Comparison of ENCODE assay signal across 15 cellular contexts in genomic region chrX:53374222-53374820, GRCh38. TPM values are rescaled to one million over a fixed set of nuclear protein-coding genes. Genes with fewer than 3 reads are reported as not detected.
DNase-seq lines count a peak whose midpoint lies in the region; ATAC-seq and TF ChIP-seq lines count a peak whose summit lies in the region.
"Had no signal": no experiment of that assay in that cellular context is flagged by ENCODE, and none has a peak within 500 bp of the region (broad histone marks: within the 10 kb centered on the region; RNA-seq: fewer than 3 reads in every experiment).

No MANE protein-coding gene starts in this region.

- no peaks in the 10 kb centered on the region for H3F3A ChIP-seq in GM23248 (ENCODE audit: insufficient read depth)

- H3K9ac ChIP-seq in GM23248 = no peak overlapping the region
- H3K9ac ChIP-seq: BLaER1 had no signal

- no peaks in the 10 kb centered on the region for H3K9me2 ChIP-seq in GM23248 (ENCODE audit: insufficient read depth)

- H3K4me3 ChIP-seq in AG10803 (ENCODE audit: low read length) (no peak overlapping the region), GM23248 (no peak overlapping the region), RWPE2 (ENCODE audit: severe bottlenecking) (no peak overlapping the region), foreskin fibroblast (ENCODE audit: low read depth in 1 of 2, low read length in 2 of 2) (no peak overlapping the region)
- H3K4me3 ChIP-seq: BLaER1, stomach had no signal

- H2AFZ ChIP-seq in GM23248 = no peak overlapping the region

- H3K27ac ChIP-seq in GM23248 (no peak overlapping the region), RWPE2 (ENCODE audit: poor library complexity, severe bottlenecking) (no peak overlapping the region)
- H3K27ac ChIP-seq: BLaER1, stomach had no signal

- H3K79me2 ChIP-seq in GM23248 (ENCODE audit: insufficient read depth) = no peaks in the 10 kb centered on the region

- no peak overlapping the region for H3K4me2 ChIP-seq in GM23248 (ENCODE audit: unreplicated experiment)
- H3K4me2 ChIP-seq: BLaER1 had no signal

- no peaks in the 10 kb centered on the region for H4K20me1 ChIP-seq in GM23248 (ENCODE audit: insufficient read depth)
- H4K20me1 ChIP-seq: BLaER1 had no signal

- H3K27me3 ChIP-seq in GM23248 (replicated peaks; ENCODE audit: insufficient read depth) (no peaks in the 10 kb centered on the region), RWPE2 (ENCODE audit: insufficient read depth, poor library complexity, severe bottlenecking) (no peaks in the 10 kb centered on the region)
- H3K27me3 ChIP-seq: stomach had no signal

- H3K36me3 ChIP-seq in GM23248 (ENCODE audit: low read depth) = no peaks in the 10 kb centered on the region
- H3K36me3 ChIP-seq in RWPE2 (ENCODE audit: low read depth) = peaks cover 6% of the 10 kb centered on the region; the same call in 1 of the 2 replicates

- WGBS in GM23248 (ENCODE audit: low coverage in 1 of 2, low lambda C conversion rate in 2 of 2, missing lambda C conversion rate in 2 of 2), 2 experiments = 77 to 83% methylated on average over 7 of the region's 7 CpGs

- in situ Hi-C loops in GM23248 (cut with MboI) = no loop called here
- in situ Hi-C loops in GM13976 (cut with MboI; ENCODE audit: low sequenced_read_pairs, unreplicated experiment) = no loop called here

- ATAC-seq in RWPE2 (ENCODE audit: low read depth) (peak; percentile 27; the same call in 1 of the 3 replicates), GM21717 (IDR thresholded peaks at IDR 0.05; ENCODE audit: unreplicated experiment) (no peak), HG02884 (IDR thresholded peaks at IDR 0.05; ENCODE audit: unreplicated experiment) (no peak)
- ATAC-seq: Right ventricle myocardium inferior had no signal

- no peak for TF ChIP-seq CTCF in AG10803 (conservative IDR thresholded peaks at IDR 0.05; ENCODE audit: low read length)
- no peak for TF ChIP-seq CTCF in RWPE2 (IDR thresholded peaks at IDR 0.05; ENCODE audit: poor library complexity, severe bottlenecking)
- TF ChIP-seq CTCF in foreskin fibroblast (IDR thresholded peaks at IDR 0.05; ENCODE audit: low read depth, low read length) = no peak
- TF ChIP-seq CTCF in GM13976 (IDR thresholded peaks at IDR 0.05; ENCODE audit: borderline replicate concordance, control extremely low read depth, extremely low read depth, insufficient read depth, missing control alignments) = no peak

- H3K9me3 ChIP-seq in GM23248 (ENCODE audit: low read depth) (no peaks in the 10 kb centered on the region), RWPE2 (ENCODE audit: severe bottlenecking) (no peaks in the 10 kb centered on the region)

- H3K4me1 ChIP-seq in GM23248 (ENCODE audit: insufficient read depth) (no peaks in the 10 kb centered on the region), RWPE2 (ENCODE audit: insufficient read depth, poor library complexity, severe bottlenecking) (no peaks in the 10 kb centered on the region)
- H3K4me1 ChIP-seq: BLaER1, stomach had no signal

- DNase-seq in AG10803 (ENCODE audit: low read depth) (peak; percentile 5), GM23248 (peak; percentile 58), RWPE2 (ENCODE audit: low spot score) (no peak), foreskin fibroblast (peak; percentile 9 to 52), GM13976 (ENCODE audit: low spot score) (no peak), SHP77 (lab: John Stamatoyannopoulos, UW) (no peak)
- DNase-seq: activated CD4-positive, CD25-positive, alpha-beta regulatory T cell; activated T-cell treated with anti-CD3 and anti-CD28 coated beads for 4 hours; amniotic stem cell; NCI-H2227 treated with DMSO at 0.1 percent for 48 hours; stomach had no signal

RNA-seq across cellular contexts. Expression of gene SMC1A, which starts 48.1 kb away (rescaled TPM):
- 16.8 and 21.1 TPM in 2 replicates for total RNA-seq in GM23248 (2014; rRNA removed; shearing (Covaris generic))
- polyA plus RNA-seq in GM23248 (2016; fragmentation: Nextera tagmentation; extraction: Ambion mirVana) = 29.1 and 31.4 TPM in 2 replicates

RNA-seq across cellular contexts. Expression of gene RIBC1, which starts 48.4 kb away (rescaled TPM):
- total RNA-seq in GM23248 (2014; rRNA removed; shearing (Covaris generic)) = 0.25 and 0.32 TPM in 2 replicates
- polyA plus RNA-seq in GM23248 (2016; fragmentation: Nextera tagmentation; extraction: Ambion mirVana) = 0.48 and 0.70 TPM in 2 replicates
- total RNA-seq: stomach had no signal

RNA-seq across cellular contexts. Expression of gene HSD17B10, which starts 59.8 kb away (rescaled TPM):
- 33.1 and 47.9 TPM in 2 replicates for total RNA-seq in GM23248 (2014; rRNA removed; shearing (Covaris generic))
- 70.2 and 73.3 TPM in 2 replicates for polyA plus RNA-seq in GM23248 (2016; fragmentation: Nextera tagmentation; extraction: Ambion mirVana)

Comparison
In these comparisons a context has a peak if more than half of its experiments do, and no peak if none do; other contexts are left out.
1. DNase-seq: peak in AG10803 (single experiment), GM23248 (single experiment) and foreskin fibroblast (2 of 2); none in RWPE2 (single experiment), GM13976 (single experiment) and SHP77 (0 of 2).